In genomic region chr12:70248916-70249315, GRCh38 we compare ENCODE assay signal across 1 cellular context.
TF ChIP-seq lines count a peak whose summit lies in the region.

No MANE protein-coding gene starts in this region.

TF ChIP-seq in HepG2, 621 proteins besides CTCF, POLR2A, EP300 and RAD21 (continued from another document):
- TF ChIP-seq DPF2 (CRISPR knock-in tag; IDR thresholded peaks at IDR 0.05; ENCODE audit: borderline replicate concordance, low read depth) (no peak), ZNF670 (CRISPR knock-in tag; IDR thresholded peaks at IDR 0.05; ENCODE audit: borderline replicate concordance) (no peak), GATAD2A (CRISPR knock-in tag; IDR thresholded peaks at IDR 0.05) (no peak), CEBPB (IDR thresholded peaks at IDR 0.05; ENCODE audit: borderline replicate concordance, low read depth, low read length) (peak; percentile 26; the same call in 1 of the 2 replicates)
